ENCODE assay signal across 2 cellular contexts in genomic region chr6:108556250-108556649, GRCh38.
TF ChIP-seq lines count a peak whose summit lies in the region.

No MANE protein-coding gene starts in this region.

TF ChIP-seq in GM23338, 12 proteins besides CTCF, POLR2A, EP300 and RAD21:
- no peak for TF ChIP-seq POLR2AphosphoS5 (IDR thresholded peaks at IDR 0.05; ENCODE audit: low read depth)
- no peak for TF ChIP-seq CREB1 (CRISPR knock-in tag; IDR thresholded peaks at IDR 0.05; ENCODE audit: low read depth)
- no peak for TF ChIP-seq ZNF462 (CRISPR knock-in tag; IDR thresholded peaks at IDR 0.05)
- TF ChIP-seq EZH2phosphoT487 (IDR thresholded peaks at IDR 0.05; ENCODE audit: unreplicated experiment), result no peak
- no peak for TF ChIP-seq EZH2 (IDR thresholded peaks at IDR 0.05; ENCODE audit: low read depth, unreplicated experiment)
- no peak for TF ChIP-seq STAT1 (IDR thresholded peaks at IDR 0.05; ENCODE audit: unreplicated experiment)
- no peak for TF ChIP-seq REST (IDR thresholded peaks at IDR 0.05; ENCODE audit: unreplicated experiment)
- TF ChIP-seq NANOG (IDR thresholded peaks at IDR 0.05; ENCODE audit: borderline replicate concordance), result no peak
- no peak for TF ChIP-seq ZNF114 (CRISPR knock-in tag; IDR thresholded peaks at IDR 0.05)
- TF ChIP-seq ETS1 (IDR thresholded peaks at IDR 0.05), result no peak
- TF ChIP-seq ZNF331 (CRISPR knock-in tag; IDR thresholded peaks at IDR 0.05; ENCODE audit: low read depth), result no peak

TF ChIP-seq in H1, 55 proteins besides CTCF, POLR2A, EP300 and RAD21:
- TF ChIP-seq EGR1 (IDR thresholded peaks at IDR 0.05; ENCODE audit: borderline replicate concordance, low read depth, low read length), result no peak
- no peak for TF ChIP-seq HDAC6 (IDR thresholded peaks at IDR 0.05; ENCODE audit: low read depth, low read length)
- TF ChIP-seq BCL11A (IDR thresholded peaks at IDR 0.05; ENCODE audit: low read depth in 2 of 2, low read length in 2 of 2), result no peak
- no peak for TF ChIP-seq EZH2 (IDR thresholded peaks at IDR 0.05; ENCODE audit: low read depth, low read length, severe bottlenecking)
- TF ChIP-seq CREB1 (IDR thresholded peaks at IDR 0.05), result no peak
- no peak for TF ChIP-seq RXRA (IDR thresholded peaks at IDR 0.05; ENCODE audit: insufficient read depth, low read depth, low read length)
- TF ChIP-seq PHF8 (conservative IDR thresholded peaks at IDR 0.05; ENCODE audit: low read depth, low read length), result no peak
- TF ChIP-seq BRCA1 (IDR thresholded peaks at IDR 0.05; ENCODE audit: low read depth, low read length), result no peak
- TF ChIP-seq TBP (IDR thresholded peaks at IDR 0.05; ENCODE audit: low read depth, low read length), result no peak
- TF ChIP-seq KDM5A (IDR thresholded peaks at IDR 0.05; ENCODE audit: low read length), result no peak
- TF ChIP-seq CEBPB (IDR thresholded peaks at IDR 0.05; ENCODE audit: low read depth, low read length), result no peak
- TF ChIP-seq CBX5 (IDR thresholded peaks at IDR 0.05; ENCODE audit: low read depth, low read length), result no peak
- no peak for TF ChIP-seq GTF2F1 (IDR thresholded peaks at IDR 0.05; ENCODE audit: borderline replicate concordance, low read depth, low read length)
- no peak for TF ChIP-seq SIRT6 (IDR thresholded peaks at IDR 0.05; ENCODE audit: low read length)
- TF ChIP-seq ZNF274 (IDR thresholded peaks at IDR 0.05; ENCODE audit: borderline replicate concordance, extremely low read depth, low read length), result no peak
- TF ChIP-seq FOSL1 (IDR thresholded peaks at IDR 0.05; ENCODE audit: insufficient read depth, low read depth, low read length), result no peak
- TF ChIP-seq KDM4A (IDR thresholded peaks at IDR 0.05; ENCODE audit: low read depth, low read length, severe bottlenecking), result no peak
- TF ChIP-seq SP1 (IDR thresholded peaks at IDR 0.05; ENCODE audit: low read depth, low read length), result no peak
- TF ChIP-seq SP4 (IDR thresholded peaks at IDR 0.05; ENCODE audit: low read length), result no peak
TF ChIP-seq in H1: peak in this region for 0.
